29 cellular contexts compared by ENCODE assay signal in genomic region chr1:20609541-20609940, GRCh38. TPM values are rescaled to one million over a fixed set of nuclear protein-coding genes. Genes with fewer than 3 reads are reported as not detected.
"Had no signal": no experiment of that assay in that cellular context is flagged by ENCODE, and none has a peak within 500 bp of the region (broad histone marks: within the 10 kb centered on the region; RNA-seq: fewer than 3 reads in every experiment).

No MANE protein-coding gene starts in this region.

- H3K4me1 ChIP-seq: pancreas, upper lobe of left lung had no signal

- H3K9me3 ChIP-seq: esophagus muscularis mucosa, heart left ventricle, pancreas, prostate gland, stomach, thyroid gland, upper lobe of left lung had no signal

- DNase-seq: activated B cell treated with CpG ODN at 0.5 μM for 24 hours; activated CD4-positive, alpha-beta T cell treated with anti-CD3 and anti-CD28 coated beads, Interleukin-2, amount 50 U/mL, for 1 hour; activated CD8-positive, alpha-beta T cell treated with anti-CD3 and anti-CD28 coated beads for 36 hours; activated naive CD4-positive, alpha-beta T cell; activated T-cell treated with anti-CD3 and anti-CD28 coated beads, Interleukin-2, amount 50 U/mL, for 48 hours; foreskin keratinocyte; heart left ventricle; hypothalamus; immature natural killer cell; kidney; left colon; mammary epithelial cell; naive thymus-derived CD8-positive, alpha-beta T cell; pancreas; retina; stimulated activated CD4-positive, alpha-beta T cell treated with anti-CD3 and anti-CD28 coated beads, Interleukin-15, amount 100 ng/mL, for 24 hours; stimulated activated CD4-positive, alpha-beta T cell treated with anti-CD3 and anti-CD28 coated beads, Interleukin-2, amount 100 ng/mL, for 24 hours; stimulated activated naive B cell treated with anti-CD40 and anti-IgM and Interleukin-4, amounts not matched to agents 10 μg/mL and 1 μg/mL and 100 μg/mL, for 72 hours; stomach; T-helper 2 cell; thyroid gland; upper lobe of left lung had no signal

- H3K27ac ChIP-seq: esophagus muscularis mucosa, foreskin keratinocyte, heart left ventricle, pancreas, prostate gland, stomach, thyroid gland, upper lobe of left lung had no signal

- H3K36me3 Mint-ChIP-seq: activated naive CD4-positive, alpha-beta T cell treated with anti-CD3 and anti-CD28 coated beads, Interleukin-2, amount 50 U/mL, for 72 hours; immature natural killer cell; mesothelial cell of epicardium; naive thymus-derived CD8-positive, alpha-beta T cell; stimulated activated naive B cell treated with anti-CD40 and anti-IgM and Interleukin-4, amounts not matched to agents 10 μg/mL and 1 μg/mL and 100 μg/mL, for 72 hours had no signal

- H3K27ac Mint-ChIP-seq: activated B cell treated with CpG ODN at 0.5 μM for 24 hours; activated CD8-positive, alpha-beta T cell treated with anti-CD3 and anti-CD28 coated beads for 36 hours; activated naive CD4-positive, alpha-beta T cell treated with anti-CD3 and anti-CD28 coated beads, Interleukin-2, amount 50 U/mL, for 72 hours; dendritic cell treated with granulocyte-macrophage colony-stimulating factor and Interleukin-4, amounts not matched to agents 40 ng/mL and 50 ng/mL, for 4 days; immature natural killer cell; mesothelial cell of epicardium; stimulated activated naive B cell treated with anti-CD40 and anti-IgM and Interleukin-4, amounts not matched to agents 10 μg/mL and 1 μg/mL and 100 μg/mL, for 72 hours had no signal

- H3K4me1 Mint-ChIP-seq: activated B cell treated with CpG ODN at 0.5 μM for 24 hours; central memory CD8-positive, alpha-beta T cell; immature natural killer cell; naive thymus-derived CD8-positive, alpha-beta T cell; stimulated activated naive B cell treated with anti-CD40 and anti-IgM and Interleukin-4, amounts not matched to agents 10 μg/mL and 1 μg/mL and 100 μg/mL, for 72 hours had no signal

- H3K4me3 Mint-ChIP-seq: activated B cell treated with CpG ODN at 0.5 μM for 24 hours; activated CD8-positive, alpha-beta T cell treated with anti-CD3 and anti-CD28 coated beads for 36 hours; central memory CD8-positive, alpha-beta T cell; dendritic cell treated with granulocyte-macrophage colony-stimulating factor and Interleukin-4, amounts not matched to agents 40 ng/mL and 50 ng/mL, for 4 days; immature natural killer cell; mesothelial cell of epicardium; naive thymus-derived CD8-positive, alpha-beta T cell; stimulated activated naive B cell treated with anti-CD40 and anti-IgM and Interleukin-4, amounts not matched to agents 10 μg/mL and 1 μg/mL and 100 μg/mL, for 72 hours had no signal

- H3K4me3 ChIP-seq: esophagus muscularis mucosa, heart left ventricle, pancreas, prostate gland, stomach, thyroid gland, upper lobe of left lung had no signal

- H3K27me3 ChIP-seq: esophagus muscularis mucosa, foreskin keratinocyte, heart left ventricle, pancreas, thyroid gland, upper lobe of left lung had no signal

- H3K36me3 ChIP-seq: esophagus muscularis mucosa, heart left ventricle, pancreas, prostate gland, stomach, thyroid gland, upper lobe of left lung had no signal

- H3K27me3 Mint-ChIP-seq: activated CD8-positive, alpha-beta T cell treated with anti-CD3 and anti-CD28 coated beads for 36 hours; dendritic cell treated with granulocyte-macrophage colony-stimulating factor and Interleukin-4, amounts not matched to agents 40 ng/mL and 50 ng/mL, for 4 days had no signal

- H3K9me3 Mint-ChIP-seq: activated B cell treated with CpG ODN at 0.5 μM for 24 hours; activated CD8-positive, alpha-beta T cell treated with anti-CD3 and anti-CD28 coated beads for 36 hours; activated naive CD4-positive, alpha-beta T cell treated with anti-CD3 and anti-CD28 coated beads, Interleukin-2, amount 50 U/mL, for 72 hours; central memory CD8-positive, alpha-beta T cell; dendritic cell treated with granulocyte-macrophage colony-stimulating factor and Interleukin-4, amounts not matched to agents 40 ng/mL and 50 ng/mL, for 4 days; immature natural killer cell; mesothelial cell of epicardium; naive thymus-derived CD8-positive, alpha-beta T cell; stimulated activated naive B cell treated with anti-CD40 and anti-IgM and Interleukin-4, amounts not matched to agents 10 μg/mL and 1 μg/mL and 100 μg/mL, for 72 hours had no signal

RNA-seq across cellular contexts. Expression of gene CDA, which starts 20.6 kb away (rescaled TPM):
- total RNA-seq: activated B cell treated with CpG ODN at 0.5 μM for 24 hours; activated CD8-positive, alpha-beta T cell treated with anti-CD3 and anti-CD28 coated beads for 36 hours; activated naive CD4-positive, alpha-beta T cell treated with anti-CD3 and anti-CD28 coated beads, Interleukin-2, amount 50 U/mL, for 72 hours; naive thymus-derived CD8-positive, alpha-beta T cell had no signal
- polyA plus RNA-seq: naive thymus-derived CD8-positive, alpha-beta T cell had no signal

RNA-seq across cellular contexts. Expression of gene FAM43B, which starts 57.2 kb away (rescaled TPM):
- total RNA-seq: activated B cell treated with CpG ODN at 0.5 μM for 24 hours; activated CD8-positive, alpha-beta T cell treated with anti-CD3 and anti-CD28 coated beads for 36 hours; activated naive CD4-positive, alpha-beta T cell treated with anti-CD3 and anti-CD28 coated beads, Interleukin-2, amount 50 U/mL, for 72 hours; bronchial epithelial cell; foreskin keratinocyte; naive thymus-derived CD8-positive, alpha-beta T cell; stomach had no signal
- polyA plus RNA-seq: immature natural killer cell; naive thymus-derived CD8-positive, alpha-beta T cell had no signal
